ENCODE assay signal across 22 cellular contexts in genomic region chr5:6488021-6488420, GRCh38. TPM values are rescaled to one million over a fixed set of nuclear protein-coding genes. Genes with fewer than 3 reads are reported as not detected.
DNase-seq lines count a peak whose midpoint lies in the region; FAIRE-seq and TF ChIP-seq lines count a peak whose summit lies in the region.
"Had no signal": no experiment of that assay in that cellular context is flagged by ENCODE, and none has a peak within 500 bp of the region (broad histone marks: within the 10 kb centered on the region; RNA-seq: fewer than 3 reads in every experiment).

No MANE protein-coding gene starts in this region.

- no peaks in the 10 kb centered on the region for H3K36me3 ChIP-seq in astrocyte (ENCODE audit: insufficient read depth, low read length)
- H3K36me3 ChIP-seq: SJCRH30, thyroid gland had no signal

- no peaks in the 10 kb centered on the region for H3K4me1 ChIP-seq in astrocyte (ENCODE audit: insufficient read depth, low read length)
- H3K4me1 ChIP-seq: parathyroid adenoma, SJCRH30, thyroid gland had no signal

- intact Hi-C loops in activated T-helper 2 cell treated with anti-CD3 and anti-CD28 coated beads, Interferon-gamma antibody, Interleukin-2, Interleukin-4, amounts not matched to agents 10 μg/mL and 5 μg/mL and 100 μg/mL, durations not matched to agents 14 hours and 24 hours and 36 hours (cut with micrococcal nuclease): no loop called here

- H2AFZ ChIP-seq in astrocyte (ENCODE audit: low read depth, low read length): no peak overlapping the region
- H2AFZ ChIP-seq: parathyroid adenoma had no signal

- no peak for FAIRE-seq in astrocyte (lab: Jason Lieb, UNC)
- FAIRE-seq: GM12891, keratinocyte had no signal

- no peak overlapping the region for H3K4me2 ChIP-seq in astrocyte (ENCODE audit: low read length)

- no peaks in the 10 kb centered on the region for H4K20me1 ChIP-seq in astrocyte (ENCODE audit: insufficient read depth, low read length)

- peaks cover 6% of the 10 kb centered on the region for H3K4me1 Mint-ChIP-seq in astrocyte (ENCODE audit: low read depth, unreplicated experiment)
- H3K4me1 Mint-ChIP-seq in activated T-helper 2 cell treated with anti-CD3 and anti-CD28 coated beads, Interferon-gamma antibody, Interleukin-2, Interleukin-4, amounts not matched to agents 10 μg/mL and 5 μg/mL and 100 μg/mL, durations not matched to agents 14 hours and 24 hours and 36 hours (ENCODE audit: low read depth): peaks cover 27% of the 10 kb centered on the region

- peaks cover 3% of the 10 kb centered on the region for H3K36me3 Mint-ChIP-seq in astrocyte (ENCODE audit: low read depth, unreplicated experiment)
- H3K36me3 Mint-ChIP-seq in activated T-helper 2 cell treated with anti-CD3 and anti-CD28 coated beads, Interferon-gamma antibody, Interleukin-2, Interleukin-4, amounts not matched to agents 10 μg/mL and 5 μg/mL and 100 μg/mL, durations not matched to agents 14 hours and 24 hours and 36 hours (ENCODE audit: low read depth): no peaks in the 10 kb centered on the region
- H3K36me3 Mint-ChIP-seq: naive thymus-derived CD4-positive, alpha-beta T cell; stimulated activated naive B cell treated with anti-CD40 and anti-IgM and Interleukin-4, amounts not matched to agents 10 μg/mL and 1 μg/mL and 100 μg/mL, for 72 hours had no signal

- H3K79me2 ChIP-seq in astrocyte (ENCODE audit: insufficient read depth, low read length): no peaks in the 10 kb centered on the region
- H3K79me2 ChIP-seq: parathyroid adenoma had no signal

- no peaks in the 10 kb centered on the region for H3K9me3 Mint-ChIP-seq in astrocyte (ENCODE audit: unreplicated experiment)
- H3K9me3 Mint-ChIP-seq in activated T-helper 2 cell treated with anti-CD3 and anti-CD28 coated beads, Interferon-gamma antibody, Interleukin-2, Interleukin-4, amounts not matched to agents 10 μg/mL and 5 μg/mL and 100 μg/mL, durations not matched to agents 14 hours and 24 hours and 36 hours: no peaks in the 10 kb centered on the region
- H3K9me3 Mint-ChIP-seq: H9; naive thymus-derived CD4-positive, alpha-beta T cell; T-helper 1 cell treated with Interleukin-12 subunit alpha and Interleukin-12 subunit beta and Interleukin-4 antibody, amounts not matched to agents 30 μg/mL and 1 μg/mL, for 36 hours had no signal

- H3K4me3 ChIP-seq in astrocyte (ENCODE audit: insufficient read depth, low read depth, low read length): no peak overlapping the region
- H3K4me3 ChIP-seq: SJCRH30, thyroid gland had no signal

- no peak for TF ChIP-seq CTCF in astrocyte (IDR thresholded peaks at IDR 0.05; ENCODE audit: insufficient read depth, low read depth, low read length)

- no peaks in the 10 kb centered on the region for H3K27me3 ChIP-seq in astrocyte (ENCODE audit: insufficient read depth, low read length)
- H3K27me3 ChIP-seq: SJCRH30, thyroid gland had no signal

- DNase-seq in COLO829 (ENCODE audit: low spot score): peak; percentile 57
- peak; percentile 7 for DNase-seq in M059J (ENCODE audit: low read depth)
- peak; percentile 0 for DNase-seq in astrocyte (ENCODE audit: low read depth)
- peak; percentile 84 for DNase-seq in midbrain (lab: John Stamatoyannopoulos, UW)
- DNase-seq in HuH-7.5 (ENCODE audit: low spot score): no peak
- no peak for DNase-seq in ureter (ENCODE audit: low spot score)
- DNase-seq in activated T-helper 2 cell treated with anti-CD3 and anti-CD28 coated beads, Interferon-gamma antibody, Interleukin-2, Interleukin-4, amounts not matched to agents 10 μg/mL and 5 μg/mL and 100 μg/mL, durations not matched to agents 14 hours and 24 hours and 36 hours (ENCODE audit: low spot score): no peak
- no peak for DNase-seq in NCI-H510A (lab: John Stamatoyannopoulos, UW)
- DNase-seq: activated gamma-delta T cell treated with Interleukin-2 at 50 U/mL for 16 hours; DMS153; H9; naive thymus-derived CD4-positive, alpha-beta T cell; NCI-H2107; NCI-H748 treated with DMSO at 0.1 percent for 48 hours; stimulated activated naive B cell treated with anti-CD40 and anti-IgM and Interleukin-4, amounts not matched to agents 10 μg/mL and 1 μg/mL and 100 μg/mL, for 72 hours; thyroid gland had no signal

- H3K27ac Mint-ChIP-seq in astrocyte (ENCODE audit: unreplicated experiment): no peak overlapping the region
- H3K27ac Mint-ChIP-seq in activated T-helper 2 cell treated with anti-CD3 and anti-CD28 coated beads, Interferon-gamma antibody, Interleukin-2, Interleukin-4, amounts not matched to agents 10 μg/mL and 5 μg/mL and 100 μg/mL, durations not matched to agents 14 hours and 24 hours and 36 hours: no peak overlapping the region
- H3K27ac Mint-ChIP-seq: H9; stimulated activated naive B cell treated with anti-CD40 and anti-IgM and Interleukin-4, amounts not matched to agents 10 μg/mL and 1 μg/mL and 100 μg/mL, for 72 hours; T-helper 1 cell treated with Interleukin-12 subunit alpha and Interleukin-12 subunit beta and Interleukin-4 antibody, amounts not matched to agents 30 μg/mL and 1 μg/mL, for 36 hours had no signal

- no peaks in the 10 kb centered on the region for H3K9me3 ChIP-seq in astrocyte (ENCODE audit: insufficient read depth, low read depth, low read length)
- H3K9me3 ChIP-seq: SJCRH30, thyroid gland had no signal

- no peak overlapping the region for H3K27ac ChIP-seq in astrocyte (ENCODE audit: low read depth, low read length)
- H3K27ac ChIP-seq: parathyroid adenoma, SJCRH30, thyroid gland had no signal

- no peak overlapping the region for H3K4me3 Mint-ChIP-seq in astrocyte (ENCODE audit: unreplicated experiment)
- H3K4me3 Mint-ChIP-seq in activated T-helper 2 cell treated with anti-CD3 and anti-CD28 coated beads, Interferon-gamma antibody, Interleukin-2, Interleukin-4, amounts not matched to agents 10 μg/mL and 5 μg/mL and 100 μg/mL, durations not matched to agents 14 hours and 24 hours and 36 hours (ENCODE audit: low read depth): no peak overlapping the region
- H3K4me3 Mint-ChIP-seq: H9; naive thymus-derived CD4-positive, alpha-beta T cell; stimulated activated naive B cell treated with anti-CD40 and anti-IgM and Interleukin-4, amounts not matched to agents 10 μg/mL and 1 μg/mL and 100 μg/mL, for 72 hours; T-helper 1 cell treated with Interleukin-12 subunit alpha and Interleukin-12 subunit beta and Interleukin-4 antibody, amounts not matched to agents 30 μg/mL and 1 μg/mL, for 36 hours had no signal

- H3K27me3 Mint-ChIP-seq in astrocyte (ENCODE audit: low read depth, unreplicated experiment): peaks cover 36% of the 10 kb centered on the region
- H3K27me3 Mint-ChIP-seq in activated T-helper 2 cell treated with anti-CD3 and anti-CD28 coated beads, Interferon-gamma antibody, Interleukin-2, Interleukin-4, amounts not matched to agents 10 μg/mL and 5 μg/mL and 100 μg/mL, durations not matched to agents 14 hours and 24 hours and 36 hours (ENCODE audit: low read depth): peaks cover 51% of the 10 kb centered on the region

- H3K9ac ChIP-seq in astrocyte (ENCODE audit: low read length): no peak overlapping the region
- H3K9ac ChIP-seq: parathyroid adenoma had no signal

RNA-seq across cellular contexts. Expression of gene UBE2QL1, which starts 39.4 kb away (rescaled TPM):
- 0.02 and 0.44 TPM in 2 replicates for total RNA-seq in M059J (2014; rRNA removed; shearing (Covaris generic))
- 0.34 and 0.50 TPM in 2 replicates for total RNA-seq in astrocyte
- total RNA-seq in ureter: 0.49 TPM
- total RNA-seq in activated T-helper 2 cell treated with anti-CD3 and anti-CD28 coated beads, Interferon-gamma antibody, Interleukin-2, Interleukin-4, amounts not matched to agents 10 μg/mL and 5 μg/mL and 100 μg/mL, durations not matched to agents 14 hours and 24 hours and 36 hours: 0.67 and 0.68 TPM in 2 replicates
- total RNA-seq: LHCN-M2 had no signal

Comparison
In these comparisons a context has a peak if more than half of its experiments do, and no peak if none do; other contexts are left out.
1. DNase-seq: peak in COLO829 (single experiment), M059J (single experiment), astrocyte (single experiment) and midbrain (single experiment); none in HuH-7.5 (single experiment), ureter (single experiment), activated T-helper 2 cell treated with anti-CD3 and anti-CD28 coated beads, Interferon-gamma antibody, Interleukin-2, Interleukin-4, amounts not matched to agents 10 μg/mL and 5 μg/mL and 100 μg/mL, durations not matched to agents 14 hours and 24 hours and 36 hours (single experiment) and NCI-H510A (single experiment).